Comparison of ENCODE assay signal across 18 cellular contexts in the genomic region with DNA sequence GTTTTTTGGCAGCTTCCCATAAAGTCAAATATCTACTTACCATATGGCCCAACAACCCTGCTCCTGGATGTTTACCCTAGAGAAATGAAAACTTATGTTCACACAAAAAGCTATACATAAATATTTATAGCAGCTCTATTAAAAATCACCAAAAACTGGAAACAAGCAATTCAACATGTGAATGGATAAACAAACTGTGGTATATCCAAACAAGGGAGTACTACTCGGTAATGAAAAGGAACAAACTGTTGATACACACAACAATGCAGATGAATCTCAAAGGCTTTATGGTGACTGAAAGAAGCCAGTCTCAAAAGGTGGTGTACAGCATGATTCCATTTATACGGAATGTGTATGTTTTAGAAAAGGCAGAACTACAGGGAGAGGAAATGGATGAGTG.
"Had no signal": no experiment of that assay in that cellular context is flagged by ENCODE, and none has a peak within 500 bp of the region (broad histone marks: within the 10 kb centered on the region; RNA-seq: fewer than 3 reads in every experiment).

No MANE protein-coding gene starts in this region.

- H3K27me3 Mint-ChIP-seq: progenitor cell of endocrine pancreas had no signal

- DNase-seq: activated CD4-positive, alpha-beta T cell treated with anti-CD3 and anti-CD28 coated beads for 4 hours; activated effector memory CD4-positive, alpha-beta T cell treated with anti-CD3 and anti-CD28 coated beads, Interleukin-2, amount 50 U/mL, for 16 hours; activated naive CD4-positive, alpha-beta T cell treated with anti-CD3 and anti-CD28 coated beads, Interleukin-2, amount 50 U/mL, for 16 hours; activated T-cell treated with anti-CD3 and anti-CD28 coated beads, Interleukin-2, amount 50 U/mL, for 72 hours; amygdala; endodermal cell; heart left ventricle; left lung; mammary epithelial cell; midbrain; stimulated activated CD8-positive, alpha-beta memory T cell treated with anti-CD3 and anti-CD28 coated beads, Interleukin-4, amount 100 ng/mL, for 48 hours; stimulated activated naive CD4-positive, alpha-beta T cell treated with Interleukin-2 at 50 U/mL for 16 hours; transverse colon; uterus had no signal

- H3K36me3 ChIP-seq: cardiac muscle cell, gastroesophageal sphincter, heart left ventricle, left lung, transverse colon, uterus had no signal

- H3K4me1 Mint-ChIP-seq: endodermal cell, WTC11 had no signal

- H3K4me1 ChIP-seq: uterus had no signal

- H3K27ac Mint-ChIP-seq: endodermal cell, progenitor cell of endocrine pancreas, WTC11 had no signal

- H3K27me3 ChIP-seq: cardiac muscle cell, heart left ventricle, left lung, transverse colon, uterus had no signal

- H3K27ac ChIP-seq: cardiac muscle cell, gastroesophageal sphincter, heart left ventricle, transverse colon, uterus had no signal

- ATAC-seq: activated T-cell treated with anti-CD3 and anti-CD28 coated beads, Interleukin-2, amount 50 U/mL, for 72 hours; gastroesophageal sphincter; heart left ventricle; left lung; WTC11 had no signal

- H3K4me3 Mint-ChIP-seq: endodermal cell, WTC11 had no signal

- H3K9me3 ChIP-seq: gastroesophageal sphincter, uterus had no signal

- H3K4me3 ChIP-seq: cardiac muscle cell, gastroesophageal sphincter, heart left ventricle, left lung, transverse colon, uterus had no signal
